ENCODE assay signal across 22 cellular contexts in the genomic region with DNA sequence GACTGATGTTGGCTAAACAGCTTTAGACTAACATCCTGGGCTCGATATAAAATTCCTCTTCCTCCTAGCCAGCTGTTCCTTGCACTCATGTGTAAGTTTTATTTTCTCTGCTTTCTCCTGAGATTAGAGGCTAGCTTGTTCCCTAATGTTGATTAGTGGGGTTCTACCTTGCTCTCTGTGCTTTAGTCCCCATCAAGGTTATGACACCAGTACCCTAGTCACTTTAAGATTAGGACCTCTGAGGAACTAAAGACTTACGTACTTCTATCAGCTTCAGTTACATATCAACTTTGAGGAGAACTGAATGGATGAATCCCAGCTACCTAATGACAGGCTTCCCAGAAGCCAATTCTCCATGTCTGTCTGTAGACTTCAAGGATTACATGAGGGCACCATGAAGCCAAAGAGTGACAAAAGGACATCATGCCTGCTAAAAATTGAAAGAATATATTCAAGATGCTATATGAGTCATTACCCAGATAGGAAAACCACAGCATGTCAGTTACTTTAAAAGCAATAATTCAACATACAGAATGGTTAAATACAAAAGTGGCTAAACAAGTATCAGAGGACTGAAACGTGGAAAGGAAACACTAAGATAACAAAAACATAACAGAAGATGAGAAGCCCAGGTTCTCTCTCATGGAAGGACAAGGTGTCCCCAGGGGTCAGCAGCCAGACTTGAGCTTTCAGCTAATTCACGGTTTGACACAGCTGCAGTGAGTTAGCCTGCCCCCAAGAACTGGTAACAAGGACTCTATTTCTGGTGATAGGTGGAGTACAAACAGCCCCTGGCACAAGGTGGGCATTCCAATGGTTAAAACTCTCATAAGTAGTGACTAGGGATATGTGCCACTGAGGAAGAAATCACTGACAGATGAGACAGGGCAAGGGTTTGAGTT. TPM values are rescaled to one million over a fixed set of nuclear protein-coding genes. Genes with fewer than 3 reads are reported as not detected.
DNase-seq lines count a peak whose midpoint lies in the region; ATAC-seq and TF ChIP-seq lines count a peak whose summit lies in the region.
"Had no signal": no experiment of that assay in that cellular context is flagged by ENCODE, and none has a peak within 500 bp of the region (broad histone marks: within the 10 kb centered on the region; RNA-seq: fewer than 3 reads in every experiment).

No MANE protein-coding gene starts in this region.

- no peak for TF ChIP-seq CTCF in NB4 (IDR thresholded peaks at IDR 0.05; ENCODE audit: low read depth, low read length)
- no peak for TF ChIP-seq CTCF in suprapubic skin (IDR thresholded peaks at IDR 0.05)

- intact Hi-C loops in activated T-helper 1 cell treated with anti-CD3 and anti-CD28 coated beads, Interleukin-12 subunit alpha, Interleukin-12 subunit beta, Interleukin-2, Interleukin-4 antibody, amounts not matched to agents 30 ng/mL and 10 ng/mL and 1 ng/mL, durations not matched to agents 14 hours and 24 hours and 36 hours (cut with micrococcal nuclease), result no loop called here

- no peak overlapping the region for H3K4ac ChIP-seq in mesendoderm (ENCODE audit: low read depth, low read length)

- WGBS in suprapubic skin, result 67% methylated on average over 4 of the region's 4 CpGs
- no CpG with 5 or more reads among the region's 4 CpGs for WGBS in mesendoderm (ENCODE audit: extremely low coverage, insufficient coverage, low lambda C conversion rate)

- H3K4me1 Mint-ChIP-seq in activated T-helper 1 cell treated with anti-CD3 and anti-CD28 coated beads, Interleukin-12 subunit alpha, Interleukin-12 subunit beta, Interleukin-2, Interleukin-4 antibody, amounts not matched to agents 30 ng/mL and 10 ng/mL and 1 ng/mL, durations not matched to agents 14 hours and 24 hours and 36 hours (ENCODE audit: low read depth), result peaks cover 23% of the 10 kb centered on the region
- H3K4me1 Mint-ChIP-seq: B cell, brain, nephron had no signal

- no peaks in the 10 kb centered on the region for H3K79me1 ChIP-seq in mesendoderm (ENCODE audit: low read length)

- no peaks in the 10 kb centered on the region for H3K79me2 ChIP-seq in mesendoderm (ENCODE audit: control insufficient read depth, insufficient read depth, low read length)

- H3K27me3 ChIP-seq in suprapubic skin, result no peaks in the 10 kb centered on the region
- H3K27me3 ChIP-seq in mesendoderm (ENCODE audit: insufficient read depth, low read length, poor library complexity), result no peaks in the 10 kb centered on the region
- H3K27me3 ChIP-seq: stomach had no signal

- H3K9ac ChIP-seq in mesendoderm (ENCODE audit: low read length), result no peak overlapping the region

- TF ChIP-seq POLR2A in NB4 (IDR thresholded peaks at IDR 0.05; ENCODE audit: extremely low read depth, insufficient read length) (no peak), suprapubic skin (IDR thresholded peaks at IDR 0.05) (no peak)

- no peak overlapping the region for H3K23ac ChIP-seq in mesendoderm (ENCODE audit: low read length)

- ATAC-seq in GM21423 (IDR thresholded peaks at IDR 0.05; ENCODE audit: unreplicated experiment), result no peak
- ATAC-seq: lower lobe of right lung had no signal

- H3K4me2 ChIP-seq in mesendoderm (ENCODE audit: low read length), result no peak overlapping the region

- H3K27ac ChIP-seq in suprapubic skin (no peak overlapping the region), mesendoderm (ENCODE audit: low read depth, low read length) (no peak overlapping the region)
- H3K27ac ChIP-seq: lower lobe of right lung, prostate gland, stomach had no signal

- H2BK15ac ChIP-seq in mesendoderm (replicated peaks; ENCODE audit: low read depth), result no peak overlapping the region

- TF ChIP-seq EP300 in suprapubic skin (IDR thresholded peaks at IDR 0.05), result no peak

- H3K36me3 Mint-ChIP-seq in activated T-helper 1 cell treated with anti-CD3 and anti-CD28 coated beads, Interleukin-12 subunit alpha, Interleukin-12 subunit beta, Interleukin-2, Interleukin-4 antibody, amounts not matched to agents 30 ng/mL and 10 ng/mL and 1 ng/mL, durations not matched to agents 14 hours and 24 hours and 36 hours (ENCODE audit: low read depth), result no peaks in the 10 kb centered on the region

- H2BK5ac ChIP-seq in mesendoderm (ENCODE audit: low read length), result no peak overlapping the region

- no peak overlapping the region for H3K56ac ChIP-seq in mesendoderm (ENCODE audit: low read length)

- H2BK120ac ChIP-seq in mesendoderm (ENCODE audit: low read depth, low read length), result no peak overlapping the region

- DNase-seq in A172 (ENCODE audit: low spot score) (peak; percentile 10), COLO829 (ENCODE audit: low spot score) (peak; percentile 6), NB4 (ENCODE audit: low read depth) (peak; percentile 62), suprapubic skin (ENCODE audit: low spot score in 2 of 2) (no peak), mesendoderm (no peak), NCI-H146 (lab: John Stamatoyannopoulos, UW) (no peak)
- DNase-seq in activated T-helper 1 cell treated with anti-CD3 and anti-CD28 coated beads, Interleukin-12 subunit alpha, Interleukin-12 subunit beta, Interleukin-2, Interleukin-4 antibody, amounts not matched to agents 30 ng/mL and 10 ng/mL and 1 ng/mL, durations not matched to agents 14 hours and 24 hours and 36 hours (ENCODE audit: low spot score), result no peak
- DNase-seq: activated CD4-positive, alpha-beta T cell treated with anti-CD3 and anti-CD28 coated beads for 48 hours; activated effector memory CD4-positive, alpha-beta T cell treated with anti-CD3 and anti-CD28 coated beads, Interleukin-2, amount 50 U/mL, for 16 hours; DMS53; erythroblast; Karpas-422; lower lobe of right lung; NCI-H2029; NCI-H510A treated with DMSO at 0.1 percent for 48 hours; stomach had no signal

- H3K36me3 ChIP-seq in suprapubic skin (no peaks in the 10 kb centered on the region), mesendoderm (ENCODE audit: control insufficient read depth, insufficient read depth, low read length) (no peaks in the 10 kb centered on the region)
- H3K36me3 ChIP-seq: lower lobe of right lung, prostate gland had no signal

- H3K4me3 ChIP-seq in NB4 (ENCODE audit: low read depth, low read length), result no peak overlapping the region
- H3K4me3 ChIP-seq in suprapubic skin, result no peak overlapping the region
- no peak overlapping the region for H3K4me3 ChIP-seq in mesendoderm (ENCODE audit: low read length)
- H3K4me3 ChIP-seq: lower lobe of right lung, prostate gland, stomach had no signal

- no peak overlapping the region for H2AK5ac ChIP-seq in mesendoderm (ENCODE audit: low read length)

- no peaks in the 10 kb centered on the region for H3K9me3 ChIP-seq in suprapubic skin
- H3K9me3 ChIP-seq: lower lobe of right lung, prostate gland had no signal

- H3K27ac Mint-ChIP-seq in activated T-helper 1 cell treated with anti-CD3 and anti-CD28 coated beads, Interleukin-12 subunit alpha, Interleukin-12 subunit beta, Interleukin-2, Interleukin-4 antibody, amounts not matched to agents 30 ng/mL and 10 ng/mL and 1 ng/mL, durations not matched to agents 14 hours and 24 hours and 36 hours, result peak overlapping the region; percentile 19
- H3K27ac Mint-ChIP-seq: B cell; brain; dendritic cell treated with granulocyte-macrophage colony-stimulating factor and Interleukin-4, amounts not matched to agents 40 ng/mL and 50 ng/mL, for 4 days; nephron had no signal

- H3K4me1 ChIP-seq in suprapubic skin, result no peaks in the 10 kb centered on the region
- no peaks in the 10 kb centered on the region for H3K4me1 ChIP-seq in mesendoderm (ENCODE audit: control insufficient read depth, low read depth, low read length)
- H3K4me1 ChIP-seq: lower lobe of right lung, prostate gland, stomach had no signal

- no peak overlapping the region for H4K8ac ChIP-seq in mesendoderm (ENCODE audit: low read depth, low read length)

- H3K18ac ChIP-seq in mesendoderm (ENCODE audit: low read length), result no peak overlapping the region

- peaks cover under 1% of the 10 kb centered on the region for H3K9me3 Mint-ChIP-seq in activated T-helper 1 cell treated with anti-CD3 and anti-CD28 coated beads, Interleukin-12 subunit alpha, Interleukin-12 subunit beta, Interleukin-2, Interleukin-4 antibody, amounts not matched to agents 30 ng/mL and 10 ng/mL and 1 ng/mL, durations not matched to agents 14 hours and 24 hours and 36 hours

- H4K5ac ChIP-seq in mesendoderm (ENCODE audit: low read length), result no peak overlapping the region

- peak overlapping the region; percentile 2 for H3K4me3 Mint-ChIP-seq in activated T-helper 1 cell treated with anti-CD3 and anti-CD28 coated beads, Interleukin-12 subunit alpha, Interleukin-12 subunit beta, Interleukin-2, Interleukin-4 antibody, amounts not matched to agents 30 ng/mL and 10 ng/mL and 1 ng/mL, durations not matched to agents 14 hours and 24 hours and 36 hours
- H3K4me3 Mint-ChIP-seq: B cell; brain; dendritic cell treated with granulocyte-macrophage colony-stimulating factor and Interleukin-4, amounts not matched to agents 40 ng/mL and 50 ng/mL, for 4 days; nephron had no signal

- H3K27me3 Mint-ChIP-seq in activated T-helper 1 cell treated with anti-CD3 and anti-CD28 coated beads, Interleukin-12 subunit alpha, Interleukin-12 subunit beta, Interleukin-2, Interleukin-4 antibody, amounts not matched to agents 30 ng/mL and 10 ng/mL and 1 ng/mL, durations not matched to agents 14 hours and 24 hours and 36 hours (ENCODE audit: insufficient read depth), result peaks cover 2% of the 10 kb centered on the region
- H3K27me3 Mint-ChIP-seq: B cell; brain; dendritic cell treated with granulocyte-macrophage colony-stimulating factor and Interleukin-4, amounts not matched to agents 40 ng/mL and 50 ng/mL, for 4 days had no signal

RNA-seq across cellular contexts. Expression of gene ADAM20, which starts 20.4 kb away (rescaled TPM):
- 0.14 TPM in 1 of 2 replicates, not detected in the other for total RNA-seq in A172 (2014; rRNA removed; shearing (Covaris generic))
- 0.47 and 0.61 TPM in 2 replicates for total RNA-seq in activated T-helper 1 cell treated with anti-CD3 and anti-CD28 coated beads, Interleukin-12 subunit alpha, Interleukin-12 subunit beta, Interleukin-2, Interleukin-4 antibody, amounts not matched to agents 30 ng/mL and 10 ng/mL and 1 ng/mL, durations not matched to agents 14 hours and 24 hours and 36 hours
- total RNA-seq in suprapubic skin, result 1 to 10 TPM in 2 of 4 donors, under 1 TPM in 2; 0.16 to 5.6 (median 0.89) TPM
- 0.01 TPM for polyA plus RNA-seq in mesendoderm (2013, experiment 1 of 2)
- not detected for polyA plus RNA-seq in mesendoderm (2013, experiment 2 of 2)

Comparison
In these comparisons a context has a peak if more than half of its experiments do, and no peak if none do; other contexts are left out.
1. DNase-seq: peak in A172 (single experiment), COLO829 (single experiment) and NB4 (single experiment); none in activated T-helper 1 cell treated with anti-CD3 and anti-CD28 coated beads, Interleukin-12 subunit alpha, Interleukin-12 subunit beta, Interleukin-2, Interleukin-4 antibody, amounts not matched to agents 30 ng/mL and 10 ng/mL and 1 ng/mL, durations not matched to agents 14 hours and 24 hours and 36 hours (single experiment), suprapubic skin (0 of 2), mesendoderm (single experiment) and NCI-H146 (single experiment).